15 cellular contexts compared by ENCODE assay signal in genomic region chr4:82988323-82988832, GRCh38. TPM values are rescaled to one million over a fixed set of nuclear protein-coding genes. Genes with fewer than 3 reads are reported as not detected.
A peak's percentile ranks its signal among the peaks of the same experiment; 100 is the strongest.
DNase-seq lines count a peak whose midpoint lies in the region; ATAC-seq and TF ChIP-seq lines count a peak whose summit lies in the region.
"Had no signal": no experiment of that assay in that cellular context is flagged by ENCODE, and none has a peak within 500 bp of the region (broad histone marks: within the 10 kb centered on the region; RNA-seq: fewer than 3 reads in every experiment).

No MANE protein-coding gene starts in this region.

- peaks cover 18% of the 10 kb centered on the region for H3K4me1 Mint-ChIP-seq in osteocyte (ENCODE audit: unreplicated experiment)

- H3K27ac Mint-ChIP-seq in osteocyte (ENCODE audit: unreplicated experiment) = peak overlapping the region; percentile 78
- H3K27ac Mint-ChIP-seq: activated naive CD8-positive, alpha-beta T cell treated with anti-CD3 and anti-CD28 coated beads, Interleukin-2, amount 10 ng/mL, durations not matched to agents 7 days and 5 days had no signal

- no peak overlapping the region for H3K4me3 Mint-ChIP-seq in osteocyte (ENCODE audit: unreplicated experiment)
- H3K4me3 Mint-ChIP-seq: activated naive CD8-positive, alpha-beta T cell treated with anti-CD3 and anti-CD28 coated beads, Interleukin-2, amount 10 ng/mL, durations not matched to agents 7 days and 5 days had no signal

- H3K36me3 ChIP-seq in MG63 = peaks cover 3% of the 10 kb centered on the region; the same call in 1 of the 2 replicates

- intact Hi-C loops in left cardiac atrium (cut with DNase I) = no loop called here

- H3K27me3 Mint-ChIP-seq in osteocyte (ENCODE audit: unreplicated experiment) = no peaks in the 10 kb centered on the region
- H3K27me3 Mint-ChIP-seq: activated naive CD8-positive, alpha-beta T cell treated with anti-CD3 and anti-CD28 coated beads, Interleukin-2, amount 10 ng/mL, durations not matched to agents 7 days and 5 days had no signal

- H3K4me3 ChIP-seq in MG63 (no peak overlapping the region), choroid plexus epithelial cell (ENCODE audit: low read depth, low read length) (no peak overlapping the region)
- H3K4me3 ChIP-seq: left lung had no signal

- H3K36me3 Mint-ChIP-seq in osteocyte (ENCODE audit: unreplicated experiment) = peaks cover 3% of the 10 kb centered on the region

- H3K27me3 ChIP-seq in MG63 = no peaks in the 10 kb centered on the region
- H3K27me3 ChIP-seq: left lung had no signal

- TF ChIP-seq CTCF in choroid plexus epithelial cell (conservative IDR thresholded peaks at IDR 0.05; ENCODE audit: low read depth, low read length) = no peak
- no peak for TF ChIP-seq CTCF in osteocyte (IDR thresholded peaks at IDR 0.05)

- H3K9me3 ChIP-seq in MG63 = no peaks in the 10 kb centered on the region
- H3K9me3 ChIP-seq: left lung had no signal

- DNase-seq in ELR (ENCODE audit: low read depth) (peak; percentile 91), MG63 (peak; percentile 19), choroid plexus epithelial cell (ENCODE audit: low read depth) (peak; percentile 76), osteocyte (ENCODE audit: extremely low spot score, unreplicated experiment) (no peak), left cardiac atrium (no peak), LoVo (ENCODE audit: low spot score) (no peak), mucosa of gallbladder (ENCODE audit: low spot score) (no peak)
- DNase-seq: activated naive CD8-positive, alpha-beta T cell treated with anti-CD3 and anti-CD28 coated beads, Interleukin-2, amount 10 ng/mL, durations not matched to agents 7 days and 5 days; activated T-cell treated with anti-CD3 and anti-CD28 coated beads for 4 hours; GF-D8; left lung; NCI-H2029 treated with DMSO at 0.1 percent for 48 hours; NCI-H69; substantia nigra; T-helper 9 cell had no signal

- H3K9me3 Mint-ChIP-seq in osteocyte (ENCODE audit: unreplicated experiment) = no peaks in the 10 kb centered on the region
- H3K9me3 Mint-ChIP-seq: activated naive CD8-positive, alpha-beta T cell treated with anti-CD3 and anti-CD28 coated beads, Interleukin-2, amount 10 ng/mL, durations not matched to agents 7 days and 5 days had no signal

- no peak for ATAC-seq in left cardiac atrium
- ATAC-seq: left lung had no signal

RNA-seq across cellular contexts. Expression of gene LIN54, which starts 22.2 kb away (rescaled TPM):
- 4.3 and 7.8 TPM in 2 replicates for total RNA-seq in MG63 (2014; rRNA removed; shearing (Covaris generic); ENCODE audit: low replicate concordance)
- total RNA-seq in osteocyte (12.6 TPM in 2 replicates), left cardiac atrium (1 to 10 TPM; 6.0 to 6.8 TPM), mucosa of gallbladder (11.5 TPM)

RNA-seq across cellular contexts. Expression of gene COPS4, which starts 46.6 kb away (rescaled TPM):
- 127 and 147 TPM in 2 replicates for total RNA-seq in MG63 (2014; rRNA removed; shearing (Covaris generic); ENCODE audit: low replicate concordance)
- total RNA-seq in osteocyte (33.8 and 38.5 TPM in 2 replicates), left cardiac atrium (10 to 100 TPM; 43.4 to 46.9 TPM), mucosa of gallbladder (31.5 TPM)

Comparison
In these comparisons a context has a peak if more than half of its experiments do, and no peak if none do; other contexts are left out.
1. DNase-seq: peak in ELR (single experiment), MG63 (single experiment) and choroid plexus epithelial cell (single experiment); none in osteocyte (single experiment), left cardiac atrium (single experiment), LoVo (single experiment) and mucosa of gallbladder (single experiment).